ENCODE assay signal across 8 cellular contexts in genomic region chr6:16761469-16762264, GRCh38. TPM values are rescaled to one million over a fixed set of nuclear protein-coding genes. Genes with fewer than 3 reads are reported as not detected.
A peak's percentile ranks its signal among the peaks of the same experiment; 100 is the strongest.
DNase-seq lines count a peak whose midpoint lies in the region; ATAC-seq and TF ChIP-seq lines count a peak whose summit lies in the region.

No MANE protein-coding gene starts in this region.

- H3K9me3 ChIP-seq in SJCRH30 (replicated peaks) (no peaks in the 10 kb centered on the region), gastroesophageal sphincter (no peaks in the 10 kb centered on the region), suprapubic skin (no peaks in the 10 kb centered on the region)

- CTCF ChIA-PET in Calu3 (lab: Charles Lee): interaction anchor here (0.6 to 1.2 kb wide), 8 partner anchors 10 to 251 kb away, joined by 3 to 5 read pairs (median 3); no protein-coding TSS in a partner anchor

- ATAC-seq in GM19467 (IDR thresholded peaks at IDR 0.05; ENCODE audit: unreplicated experiment) (peak; percentile 32), gastroesophageal sphincter (peak; percentile 71)

- no TSS peak for BruUV-seq in Calu3 (replicated peaks; lab: Mats Ljungman, UMichigan)

- TF ChIP-seq EP300 in gastroesophageal sphincter (IDR thresholded peaks at IDR 0.05) (no peak), suprapubic skin (IDR thresholded peaks at IDR 0.05) (no peak)

- intact Hi-C loops in Calu3 (cut with micrococcal nuclease; ENCODE audit: unreplicated experiment): loop anchor here (2.0 to 5.0 kb wide), 3 partner anchors 49 to 249 kb away; no protein-coding TSS in a partner anchor

- H3K27ac Mint-ChIP-seq in Calu3 (ENCODE audit: unreplicated experiment): peak overlapping the region; percentile 85

- H3K4me3 ChIP-seq in SJCRH30 (peak overlapping the region; percentile 78), gastroesophageal sphincter (peak overlapping the region; percentile 92 to 95), suprapubic skin (peak overlapping the region; percentile 76)

- H3K4me1 Mint-ChIP-seq in Calu3 (ENCODE audit: low read depth, unreplicated experiment): peaks cover 12% of the 10 kb centered on the region

- H3K27me3 Mint-ChIP-seq in Calu3 (ENCODE audit: unreplicated experiment): no peaks in the 10 kb centered on the region

- H3K36me3 Mint-ChIP-seq in Calu3 (ENCODE audit: insufficient read depth, unreplicated experiment): peaks cover 40% of the 10 kb centered on the region

- TF ChIP-seq POLR2A in gastroesophageal sphincter (IDR thresholded peaks at IDR 0.05): peak; percentile 36
- TF ChIP-seq POLR2A in suprapubic skin (IDR thresholded peaks at IDR 0.05): peak in 1 of 2 donors; percentile 19

- WGBS in gastroesophageal sphincter (ENCODE audit: low coverage in 1 of 2), 2 donors: 0% methylated on average over 1 of the region's 72 CpGs; no CpG with 5 or more reads in 1 of the 2 donors
- under 1% methylated on average over 38 of the region's 72 CpGs for WGBS in suprapubic skin

- H3K36me3 ChIP-seq in SJCRH30 (no peaks in the 10 kb centered on the region), gastroesophageal sphincter (no peaks in the 10 kb centered on the region), suprapubic skin (no peaks in the 10 kb centered on the region)

- peak overlapping the region; percentile 83 for H3K4me3 Mint-ChIP-seq in Calu3 (ENCODE audit: low read depth, unreplicated experiment)

- H3K4me1 ChIP-seq in SJCRH30 (peaks cover 5% of the 10 kb centered on the region), gastroesophageal sphincter (peaks cover 4 to 67% (median 5%) of the 10 kb centered on the region in 3 donors), suprapubic skin (peaks cover 40% of the 10 kb centered on the region)

- no peaks in the 10 kb centered on the region for H3K9me3 Mint-ChIP-seq in Calu3 (ENCODE audit: low read depth, unreplicated experiment)

- DNase-seq in Calu3: peak; percentile 86
- DNase-seq in HT1080 (ENCODE audit: low read depth): peak; percentile 84
- DNase-seq in SJCRH30: peak; percentile 80 to 81
- DNase-seq in activated naive CD4-positive, alpha-beta T cell treated with Interleukin-2 at 50 U/mL for 16 hours: peak; percentile 83
- peak; percentile 77 for DNase-seq in occipital lobe (lab: John Stamatoyannopoulos, UW)
- DNase-seq in suprapubic skin (ENCODE audit: low spot score in 2 of 2): peak; percentile 93 to 95

- no peaks in the 10 kb centered on the region for H3K27me3 ChIP-seq in SJCRH30
- no peaks in the 10 kb centered on the region for H3K27me3 ChIP-seq in gastroesophageal sphincter
- H3K27me3 ChIP-seq in suprapubic skin: no peaks in the 10 kb centered on the region

- H3K27ac ChIP-seq in SJCRH30: peak overlapping the region; percentile 5; the same call in 1 of the 2 replicates
- H3K27ac ChIP-seq in gastroesophageal sphincter: peak overlapping the region; percentile 99
- H3K27ac ChIP-seq in suprapubic skin: peak overlapping the region; percentile 100

- no peak for TF ChIP-seq CTCF in Calu3 (IDR thresholded peaks at IDR 0.05; ENCODE audit: unreplicated experiment)
- peak in 3 of 4 experiments; percentile 31 to 42 (median 34) for TF ChIP-seq CTCF in gastroesophageal sphincter (IDR thresholded peaks at IDR 0.05)
- peak in 1 of 2 donors; percentile 32 for TF ChIP-seq CTCF in suprapubic skin (IDR thresholded peaks at IDR 0.05)

RNA-seq across cellular contexts. Expression of gene ATXN1, which starts 0.4 kb away (rescaled TPM):
- total RNA-seq in Calu3 (2022): 16.6 and 19.7 TPM in 2 replicates
- 10.3 and 10.4 TPM in 2 replicates for total RNA-seq in HT1080 (2014; rRNA removed; shearing (Covaris generic))
- 11.3 and 14.1 TPM in 2 replicates for polyA plus RNA-seq in HT1080 (2015; cell fraction: cytosol; rRNA removed)
- 26.6 and 27.5 TPM in 2 replicates for polyA plus RNA-seq in HT1080 (2015; cell fraction: nucleus; rRNA removed)
- 6.0 and 6.3 TPM in 2 replicates for total RNA-seq in SJCRH30 (2014; rRNA removed; shearing (Covaris generic))
- 10 to 100 TPM; 38.7 to 78.3 (median 62.6) TPM for total RNA-seq in gastroesophageal sphincter
- 102 TPM for total RNA-seq in occipital lobe
- 10 to 100 TPM; 32.8 to 95.4 (median 42.4) TPM for total RNA-seq in suprapubic skin

Comparison
In these comparisons a context has a peak if more than half of its experiments do, and no peak if none do; other contexts are left out.
1. Peak in every context shown above with its lines: DNase-seq, ATAC-seq, H3K4me3 ChIP-seq and H3K27ac ChIP-seq.
2. H3K27ac ChIP-seq: peak in every context shown above with its lines; median percentile 100 in suprapubic skin; 99 in gastroesophageal sphincter; 5 in SJCRH30.